3 cellular contexts compared by ENCODE assay signal in the genomic region with DNA sequence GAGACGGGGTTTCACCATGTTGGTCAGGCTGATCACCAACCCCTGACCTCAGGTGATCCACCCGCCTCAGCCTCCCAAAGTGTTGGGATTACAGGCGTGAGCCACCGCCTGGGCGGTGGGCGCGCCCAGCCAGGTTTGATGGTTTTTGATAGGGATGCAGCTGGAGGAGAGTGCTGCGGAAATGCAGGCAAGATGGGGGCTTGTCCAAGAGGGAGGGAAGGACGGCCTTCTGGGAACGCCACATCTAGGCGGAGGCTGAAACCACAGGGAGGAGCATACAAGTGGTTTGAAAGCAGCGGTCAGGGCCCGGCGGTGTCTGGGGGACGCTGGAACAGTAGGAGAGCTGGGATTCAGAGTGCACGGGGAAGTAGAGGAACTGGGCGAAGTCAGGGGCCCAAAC.
"Had no signal": no experiment of that assay in that cellular context is flagged by ENCODE, and none has a peak within 500 bp of the region (broad histone marks: within the 10 kb centered on the region; RNA-seq: fewer than 3 reads in every experiment).

No MANE protein-coding gene starts in this region.

- DNase-seq: IMR-90 had no signal

- H3K27ac ChIP-seq: HL-60 had no signal

- H3K4me3 ChIP-seq: K562 had no signal
